Comparison of ENCODE assay signal across 16 cellular contexts in the genomic region with DNA sequence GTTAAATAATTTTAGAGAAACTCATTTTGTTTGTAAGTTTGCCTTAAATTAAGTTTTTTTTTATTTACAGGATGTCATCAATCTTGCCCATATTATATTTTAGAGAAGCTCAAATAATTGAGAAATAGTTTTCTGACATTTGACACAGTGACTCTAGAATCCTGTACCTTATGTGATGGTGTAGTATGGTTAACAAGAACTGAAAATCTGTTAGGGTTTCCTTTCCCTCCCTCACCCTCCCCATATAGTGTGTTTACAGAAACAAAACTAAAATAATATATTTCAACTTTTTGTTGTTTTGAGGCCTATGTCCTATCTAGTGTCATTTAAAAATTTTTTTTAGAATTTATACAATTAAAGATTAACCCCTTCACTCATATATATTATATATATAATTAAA.
DNase-seq lines count a peak whose midpoint lies in the region; ATAC-seq and TF ChIP-seq lines count a peak whose summit lies in the region.
"Had no signal": no experiment of that assay in that cellular context is flagged by ENCODE, and none has a peak within 500 bp of the region (broad histone marks: within the 10 kb centered on the region; RNA-seq: fewer than 3 reads in every experiment).

No MANE protein-coding gene starts in this region.

- H3K27me3 ChIP-seq in GM23248 (replicated peaks; ENCODE audit: insufficient read depth) (no peaks in the 10 kb centered on the region), mammary epithelial cell (ENCODE audit: insufficient read depth, low read length) (no peaks in the 10 kb centered on the region), right lobe of liver (no peaks in the 10 kb centered on the region), stomach (no peaks in the 10 kb centered on the region)
- H3K27me3 ChIP-seq: colonic mucosa had no signal

- H3K36me3 ChIP-seq in GM23248 (ENCODE audit: low read depth): peaks cover 26% of the 10 kb centered on the region
- H3K36me3 ChIP-seq in mammary epithelial cell (ENCODE audit: insufficient read depth, low read length): peaks cover 22% of the 10 kb centered on the region
- peaks cover 0 to 7% (median 3%) of the 10 kb centered on the region in 4 donors for H3K36me3 ChIP-seq in right lobe of liver
- peaks cover 11 to 35% (median 30%) of the 10 kb centered on the region in 4 donors for H3K36me3 ChIP-seq in stomach
- H3K36me3 ChIP-seq: colonic mucosa had no signal

- H3K9me3 ChIP-seq in GM23248 (ENCODE audit: low read depth) (no peaks in the 10 kb centered on the region), mammary epithelial cell (replicated peaks; ENCODE audit: insufficient read depth, low read length) (no peaks in the 10 kb centered on the region), right lobe of liver (no peaks in the 10 kb centered on the region), stomach (no peaks in the 10 kb centered on the region)
- H3K9me3 ChIP-seq: colonic mucosa had no signal

- ATAC-seq in right lobe of liver: peak in 2 of 4 donors; percentile 30 to 34
- ATAC-seq in HG03439 (IDR thresholded peaks at IDR 0.05; ENCODE audit: unreplicated experiment): no peak
- ATAC-seq in HG02938 (IDR thresholded peaks at IDR 0.05; ENCODE audit: unreplicated experiment): no peak
- ATAC-seq: activated CD8-positive, alpha-beta T cell treated with anti-CD3 and anti-CD28 coated beads, Interleukin-2, amount 10 ng/mL, durations not matched to agents 7 days and 5 days had no signal

- DNase-seq in GM23248: no peak
- DNase-seq in mammary epithelial cell: no peak
- no peak for DNase-seq in right lobe of liver
- DNase-seq in stomach: no peak
- DNase-seq in posterior cingulate gyrus: no peak
- DNase-seq in NCI-H748 (lab: John Stamatoyannopoulos, UW; ENCODE audit: unreplicated experiment): no peak
- DNase-seq: activated CD8-positive, alpha-beta T cell treated with anti-CD3 and anti-CD28 coated beads, Interleukin-2, amount 10 ng/mL, durations not matched to agents 7 days and 5 days; colonic mucosa; erythroblast; MM.1S; NCI-H187 treated with DMSO at 0.1 percent for 48 hours; NCI-H524 treated with DMSO at 0.1 percent for 48 hours; OCI-M1; stimulated activated CD4-positive, alpha-beta T cell treated with anti-CD3 and anti-CD28 coated beads, Interleukin-2, amount 100 ng/mL, for 48 hours had no signal

- TF ChIP-seq EP300 in stomach (IDR thresholded peaks at IDR 0.05): no peak

- peaks cover 72% of the 10 kb centered on the region for H3K79me2 ChIP-seq in GM23248 (ENCODE audit: insufficient read depth)
- H3K79me2 ChIP-seq in mammary epithelial cell (ENCODE audit: insufficient read depth, low read length): peaks cover 66% of the 10 kb centered on the region

- TF ChIP-seq CTCF in mammary epithelial cell (conservative IDR thresholded peaks at IDR 0.05 in 1 of 2, IDR thresholded peaks at IDR 0.05 in 1 of 2; ENCODE audit: extremely low read depth in 1 of 2, insufficient read depth in 1 of 2, low read depth in 1 of 2, low read length in 2 of 2) (no peak), right lobe of liver (IDR thresholded peaks at IDR 0.05) (no peak), stomach (IDR thresholded peaks at IDR 0.05) (no peak)

- TF ChIP-seq POLR2A in right lobe of liver (IDR thresholded peaks at IDR 0.05): no peak
- TF ChIP-seq POLR2A in stomach (IDR thresholded peaks at IDR 0.05): no peak

- CTCF ChIA-PET in mammary epithelial cell (lab: Charles Lee; ENCODE audit: low non-redundant PET): no interaction called here

- H3K4me2 ChIP-seq in GM23248 (ENCODE audit: unreplicated experiment) (no peak overlapping the region), mammary epithelial cell (ENCODE audit: insufficient read depth, low read depth, low read length) (peak overlapping the region; percentile 16)

- dilution Hi-C loops in mammary epithelial cell (cut with HindIII; ENCODE audit: low sequenced_read_pairs): no loop called here

- H3K9ac ChIP-seq in GM23248 (peak overlapping the region; percentile 29; the same call in 1 of the 2 replicates), mammary epithelial cell (ENCODE audit: insufficient read depth, low read length) (no peak overlapping the region)

- no peaks in the 10 kb centered on the region; the same call in 1 of the 2 replicates for H4K20me1 ChIP-seq in GM23248 (ENCODE audit: insufficient read depth)
- H4K20me1 ChIP-seq in mammary epithelial cell (ENCODE audit: insufficient read depth, low read length): no peaks in the 10 kb centered on the region

- no peaks in the 10 kb centered on the region for H3K9me2 ChIP-seq in GM23248 (ENCODE audit: insufficient read depth)

- no peak overlapping the region for H2AFZ ChIP-seq in GM23248
- H2AFZ ChIP-seq in mammary epithelial cell (ENCODE audit: low read depth, low read length): no peak overlapping the region

- H3F3A ChIP-seq in GM23248 (ENCODE audit: insufficient read depth): peaks cover 13% of the 10 kb centered on the region

- intact Hi-C loops in mammary epithelial cell (cut with micrococcal nuclease) (loop anchor here (10.0 kb wide), 1 partner anchor 382 kb away; a partner anchor contains a TSS), right lobe of liver (cut with DNase I) (no loop called here), stomach (cut with DNase I; ENCODE audit: low total_unique reads) (loop anchor here (10.0 kb wide), 1 partner anchor 62 kb away; no protein-coding TSS in a partner anchor), posterior cingulate gyrus (cut with DNase I) (loop anchor here (5.0 kb wide), 1 partner anchor 379 kb away; a partner anchor contains a TSS)

- peak overlapping the region; percentile 67 for H3K27ac ChIP-seq in GM23248
- H3K27ac ChIP-seq in mammary epithelial cell (ENCODE audit: insufficient read depth, low read depth, low read length): no peak overlapping the region
- peak overlapping the region in 2 of 3 donors; percentile 52 to 65 for H3K27ac ChIP-seq in right lobe of liver
- H3K27ac ChIP-seq in stomach: peak overlapping the region in 4 of 5 donors; percentile 54 to 93 (median 77)

- no TSS peak for BruUV-seq in mammary epithelial cell (replicated peaks; lab: Mats Ljungman, UMichigan)

- no peak overlapping the region for H3K4me3 ChIP-seq in GM23248
- H3K4me3 ChIP-seq in mammary epithelial cell (replicated peaks in 1 of 3; ENCODE audit: insufficient read depth in 1 of 3, low read depth in 2 of 3, low read length in 3 of 3): no peak overlapping the region
- H3K4me3 ChIP-seq in right lobe of liver: no peak overlapping the region
- no peak overlapping the region for H3K4me3 ChIP-seq in stomach
- H3K4me3 ChIP-seq: colonic mucosa had no signal

- H3K4me1 ChIP-seq in GM23248 (ENCODE audit: insufficient read depth) (peaks cover 22% of the 10 kb centered on the region), mammary epithelial cell (ENCODE audit: insufficient read depth, low read length) (peaks cover 24% of the 10 kb centered on the region), right lobe of liver (peaks cover 0 to 26% (median 8%) of the 10 kb centered on the region in 4 donors), stomach (peaks cover 42 to 98% (median 73%) of the 10 kb centered on the region in 4 donors)
- H3K4me1 ChIP-seq: colonic mucosa had no signal

- in situ Hi-C loops in GM23248 (cut with MboI) (no loop called here), mammary epithelial cell (cut with MboI; ENCODE audit: low sequenced_read_pairs in 2 of 2) (no loop called here)

Comparison
In these comparisons a context has a peak if more than half of its experiments do, and no peak if none do; other contexts are left out.
1. intact Hi-C loops: an anchor here in mammary epithelial cell (10.0 kb wide), stomach (10.0 kb wide) and posterior cingulate gyrus (5.0 kb wide); none called in right lobe of liver.